1 cellular context compared by ENCODE assay signal in the genomic region with DNA sequence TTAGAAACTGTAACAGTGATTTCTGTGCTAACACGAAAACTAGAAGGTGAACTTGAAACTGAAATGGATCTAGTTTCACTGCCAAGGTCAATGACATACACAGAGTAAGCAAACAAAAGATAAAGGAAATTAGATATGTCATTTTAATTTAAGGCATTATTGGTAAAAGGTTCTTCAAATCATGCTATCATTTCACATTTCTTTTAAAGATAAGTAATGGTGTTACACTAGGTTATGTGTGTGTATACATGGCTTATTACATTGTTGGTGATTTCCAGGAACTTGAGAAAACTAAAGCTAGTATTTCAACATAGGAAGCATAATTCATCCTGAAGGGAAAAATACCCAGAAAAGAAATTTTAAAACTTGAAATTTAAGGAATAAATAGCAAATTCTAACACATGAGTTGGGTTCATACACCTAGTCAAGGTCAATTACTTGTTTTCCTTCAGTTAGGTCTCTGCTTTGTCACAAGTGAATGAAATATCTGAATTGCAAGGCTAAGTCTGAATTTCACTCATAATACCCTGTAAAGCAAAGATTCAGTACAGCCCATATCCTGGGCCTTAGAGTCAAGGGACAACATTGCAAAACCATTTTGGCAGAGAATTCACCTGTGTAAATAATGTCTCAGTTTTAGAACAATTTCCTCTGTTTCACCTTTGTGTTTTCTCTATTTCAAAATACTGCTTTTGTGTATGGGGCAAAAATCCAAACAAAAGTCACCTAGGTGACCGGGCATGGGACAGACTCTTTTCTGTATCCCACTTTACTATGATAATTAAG.
TF ChIP-seq lines count a peak whose summit lies in the region.

No MANE protein-coding gene starts in this region.

TF ChIP-seq in HepG2, 621 proteins besides CTCF, POLR2A, EP300 and RAD21 (continued from another document and continues in another):
- TF ChIP-seq, protein P1, sequence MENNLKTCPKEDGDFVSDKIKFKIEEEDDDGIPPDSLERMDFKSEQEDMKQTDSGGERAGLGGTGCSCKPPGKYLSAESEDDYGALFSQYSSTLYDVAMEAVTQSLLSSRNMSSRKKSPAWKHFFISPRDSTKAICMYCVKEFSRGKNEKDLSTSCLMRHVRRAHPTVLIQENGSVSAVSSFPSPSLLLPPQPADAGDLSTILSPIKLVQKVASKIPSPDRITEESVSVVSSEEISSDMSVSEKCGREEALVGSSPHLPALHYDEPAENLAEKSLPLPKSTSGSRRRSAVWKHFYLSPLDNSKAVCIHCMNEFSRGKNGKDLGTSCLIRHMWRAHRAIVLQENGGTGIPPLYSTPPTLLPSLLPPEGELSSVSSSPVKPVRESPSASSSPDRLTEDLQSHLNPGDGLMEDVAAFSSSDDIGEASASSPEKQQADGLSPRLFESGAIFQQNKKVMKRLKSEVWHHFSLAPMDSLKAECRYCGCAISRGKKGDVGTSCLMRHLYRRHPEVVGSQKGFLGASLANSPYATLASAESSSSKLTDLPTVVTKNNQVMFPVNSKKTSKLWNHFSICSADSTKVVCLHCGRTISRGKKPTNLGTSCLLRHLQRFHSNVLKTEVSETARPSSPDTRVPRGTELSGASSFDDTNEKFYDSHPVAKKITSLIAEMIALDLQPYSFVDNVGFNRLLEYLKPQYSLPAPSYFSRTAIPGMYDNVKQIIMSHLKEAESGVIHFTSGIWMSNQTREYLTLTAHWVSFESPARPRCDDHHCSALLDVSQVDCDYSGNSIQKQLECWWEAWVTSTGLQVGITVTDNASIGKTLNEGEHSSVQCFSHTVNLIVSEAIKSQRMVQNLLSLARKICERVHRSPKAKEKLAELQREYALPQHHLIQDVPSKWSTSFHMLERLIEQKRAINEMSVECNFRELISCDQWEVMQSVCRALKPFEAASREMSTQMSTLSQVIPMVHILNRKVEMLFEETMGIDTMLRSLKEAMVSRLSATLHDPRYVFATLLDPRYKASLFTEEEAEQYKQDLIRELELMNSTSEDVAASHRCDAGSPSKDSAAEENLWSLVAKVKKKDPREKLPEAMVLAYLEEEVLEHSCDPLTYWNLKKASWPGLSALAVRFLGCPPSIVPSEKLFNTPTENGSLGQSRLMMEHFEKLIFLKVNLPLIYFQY (CRISPR knock-in tag; IDR thresholded peaks at IDR 0.05; ENCODE audit: borderline replicate concordance): no peak
- TF ChIP-seq GTF3A (CRISPR knock-in tag; conservative IDR thresholded peaks at IDR 0.05): no peak
- no peak for TF ChIP-seq WIZ (CRISPR knock-in tag; IDR thresholded peaks at IDR 0.05)
- TF ChIP-seq, protein P2, sequence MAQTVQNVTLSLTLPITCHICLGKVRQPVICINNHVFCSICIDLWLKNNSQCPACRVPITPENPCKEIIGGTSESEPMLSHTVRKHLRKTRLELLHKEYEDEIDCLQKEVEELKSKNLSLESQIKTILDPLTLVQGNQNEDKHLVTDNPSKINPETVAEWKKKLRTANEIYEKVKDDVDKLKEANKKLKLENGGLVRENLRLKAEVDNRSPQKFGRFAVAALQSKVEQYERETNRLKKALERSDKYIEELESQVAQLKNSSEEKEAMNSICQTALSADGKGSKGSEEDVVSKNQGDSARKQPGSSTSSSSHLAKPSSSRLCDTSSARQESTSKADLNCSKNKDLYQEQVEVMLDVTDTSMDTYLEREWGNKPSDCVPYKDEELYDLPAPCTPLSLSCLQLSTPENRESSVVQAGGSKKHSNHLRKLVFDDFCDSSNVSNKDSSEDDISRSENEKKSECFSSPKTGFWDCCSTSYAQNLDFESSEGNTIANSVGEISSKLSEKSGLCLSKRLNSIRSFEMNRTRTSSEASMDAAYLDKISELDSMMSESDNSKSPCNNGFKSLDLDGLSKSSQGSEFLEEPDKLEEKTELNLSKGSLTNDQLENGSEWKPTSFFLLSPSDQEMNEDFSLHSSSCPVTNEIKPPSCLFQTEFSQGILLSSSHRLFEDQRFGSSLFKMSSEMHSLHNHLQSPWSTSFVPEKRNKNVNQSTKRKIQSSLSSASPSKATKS (CRISPR knock-in tag; IDR thresholded peaks at IDR 0.05): no peak
- TF ChIP-seq ZNF460 (CRISPR knock-in tag; IDR thresholded peaks at IDR 0.05; ENCODE audit: borderline replicate concordance): no peak
- TF ChIP-seq, protein P3, sequence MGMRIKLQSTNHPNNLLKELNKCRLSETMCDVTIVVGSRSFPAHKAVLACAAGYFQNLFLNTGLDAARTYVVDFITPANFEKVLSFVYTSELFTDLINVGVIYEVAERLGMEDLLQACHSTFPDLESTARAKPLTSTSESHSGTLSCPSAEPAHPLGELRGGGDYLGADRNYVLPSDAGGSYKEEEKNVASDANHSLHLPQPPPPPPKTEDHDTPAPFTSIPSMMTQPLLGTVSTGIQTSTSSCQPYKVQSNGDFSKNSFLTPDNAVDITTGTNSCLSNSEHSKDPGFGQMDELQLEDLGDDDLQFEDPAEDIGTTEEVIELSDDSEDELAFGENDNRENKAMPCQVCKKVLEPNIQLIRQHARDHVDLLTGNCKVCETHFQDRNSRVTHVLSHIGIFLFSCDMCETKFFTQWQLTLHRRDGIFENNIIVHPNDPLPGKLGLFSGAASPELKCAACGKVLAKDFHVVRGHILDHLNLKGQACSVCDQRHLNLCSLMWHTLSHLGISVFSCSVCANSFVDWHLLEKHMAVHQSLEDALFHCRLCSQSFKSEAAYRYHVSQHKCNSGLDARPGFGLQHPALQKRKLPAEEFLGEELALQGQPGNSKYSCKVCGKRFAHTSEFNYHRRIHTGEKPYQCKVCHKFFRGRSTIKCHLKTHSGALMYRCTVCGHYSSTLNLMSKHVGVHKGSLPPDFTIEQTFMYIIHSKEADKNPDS (CRISPR knock-in tag; IDR thresholded peaks at IDR 0.05): no peak
- TF ChIP-seq HDAC6 (IDR thresholded peaks at IDR 0.05; ENCODE audit: low read depth, low read length): no peak
- TF ChIP-seq NR1H2 (CRISPR knock-in tag; IDR thresholded peaks at IDR 0.05; ENCODE audit: borderline replicate concordance, low read depth): no peak
- TF ChIP-seq SIX1 (CRISPR knock-in tag; IDR thresholded peaks at IDR 0.05; ENCODE audit: borderline replicate concordance): peak; percentile 79
- TF ChIP-seq TOE1 (CRISPR knock-in tag; IDR thresholded peaks at IDR 0.05): no peak; the same call in 1 of the 2 replicates
- no peak for TF ChIP-seq ZNF879 (CRISPR knock-in tag; IDR thresholded peaks at IDR 0.05)
- no peak for TF ChIP-seq ZNF24 (IDR thresholded peaks at IDR 0.05)
- TF ChIP-seq, protein P4, sequence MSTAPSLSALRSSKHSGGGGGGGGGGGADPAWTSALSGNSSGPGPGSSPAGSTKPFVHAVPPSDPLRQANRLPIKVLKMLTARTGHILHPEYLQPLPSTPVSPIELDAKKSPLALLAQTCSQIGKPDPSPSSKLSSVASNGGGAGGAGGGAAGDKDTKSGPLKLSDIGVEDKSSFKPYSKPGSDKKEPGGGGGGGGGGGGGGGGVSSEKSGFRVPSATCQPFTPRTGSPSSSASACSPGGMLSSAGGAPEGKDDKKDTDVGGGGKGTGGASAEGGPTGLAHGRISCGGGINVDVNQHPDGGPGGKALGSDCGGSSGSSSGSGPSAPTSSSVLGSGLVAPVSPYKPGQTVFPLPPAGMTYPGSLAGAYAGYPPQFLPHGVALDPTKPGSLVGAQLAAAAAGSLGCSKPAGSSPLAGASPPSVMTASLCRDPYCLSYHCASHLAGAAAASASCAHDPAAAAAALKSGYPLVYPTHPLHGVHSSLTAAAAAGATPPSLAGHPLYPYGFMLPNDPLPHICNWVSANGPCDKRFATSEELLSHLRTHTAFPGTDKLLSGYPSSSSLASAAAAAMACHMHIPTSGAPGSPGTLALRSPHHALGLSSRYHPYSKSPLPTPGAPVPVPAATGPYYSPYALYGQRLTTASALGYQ (CRISPR knock-in tag; IDR thresholded peaks at IDR 0.05): peak; percentile 68
- no peak for TF ChIP-seq ZMYM3 (CRISPR knock-in tag; IDR thresholded peaks at IDR 0.05)
- TF ChIP-seq ZNF841 (CRISPR knock-in tag; IDR thresholded peaks at IDR 0.05; ENCODE audit: borderline replicate concordance): no peak
- no peak for TF ChIP-seq ZNF546 (CRISPR knock-in tag; conservative IDR thresholded peaks at IDR 0.05)
- no peak for TF ChIP-seq HOXA3 (CRISPR knock-in tag; IDR thresholded peaks at IDR 0.05)
- no peak for TF ChIP-seq ZNF790 (CRISPR knock-in tag; IDR thresholded peaks at IDR 0.05; ENCODE audit: borderline replicate concordance)
- no peak for TF ChIP-seq SOX6 (IDR thresholded peaks at IDR 0.05)
- peak; percentile 100 for TF ChIP-seq SOX6 (CRISPR knock-in tag; IDR thresholded peaks at IDR 0.05)
- no peak for TF ChIP-seq GPN1 (CRISPR knock-in tag; IDR thresholded peaks at IDR 0.05; ENCODE audit: borderline replicate concordance)
- TF ChIP-seq SRSF4 (IDR thresholded peaks at IDR 0.05; ENCODE audit: low read depth, low read length, poor library complexity, severe bottlenecking): no peak
- peak; percentile 89 for TF ChIP-seq RCOR2 (CRISPR knock-in tag; IDR thresholded peaks at IDR 0.05)
- TF ChIP-seq, protein P5, sequence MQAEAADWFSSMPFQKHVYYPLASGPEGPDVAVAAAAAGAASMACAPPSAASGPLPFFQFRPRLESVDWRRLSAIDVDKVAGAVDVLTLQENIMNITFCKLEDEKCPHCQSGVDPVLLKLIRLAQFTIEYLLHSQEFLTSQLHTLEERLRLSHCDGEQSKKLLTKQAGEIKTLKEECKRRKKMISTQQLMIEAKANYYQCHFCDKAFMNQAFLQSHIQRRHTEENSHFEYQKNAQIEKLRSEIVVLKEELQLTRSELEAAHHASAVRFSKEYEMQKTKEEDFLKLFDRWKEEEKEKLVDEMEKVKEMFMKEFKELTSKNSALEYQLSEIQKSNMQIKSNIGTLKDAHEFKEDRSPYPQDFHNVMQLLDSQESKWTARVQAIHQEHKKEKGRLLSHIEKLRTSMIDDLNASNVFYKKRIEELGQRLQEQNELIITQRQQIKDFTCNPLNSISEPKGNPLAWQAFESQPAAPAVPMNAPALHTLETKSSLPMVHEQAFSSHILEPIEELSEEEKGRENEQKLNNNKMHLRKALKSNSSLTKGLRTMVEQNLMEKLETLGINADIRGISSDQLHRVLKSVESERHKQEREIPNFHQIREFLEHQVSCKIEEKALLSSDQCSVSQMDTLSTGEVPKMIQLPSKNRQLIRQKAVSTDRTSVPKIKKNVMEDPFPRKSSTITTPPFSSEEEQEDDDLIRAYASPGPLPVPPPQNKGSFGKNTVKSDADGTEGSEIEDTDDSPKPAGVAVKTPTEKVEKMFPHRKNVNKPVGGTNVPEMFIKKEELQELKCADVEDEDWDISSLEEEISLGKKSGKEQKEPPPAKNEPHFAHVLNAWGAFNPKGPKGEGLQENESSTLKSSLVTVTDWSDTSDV (CRISPR knock-in tag; IDR thresholded peaks at IDR 0.05): no peak
- TF ChIP-seq, protein P6, sequence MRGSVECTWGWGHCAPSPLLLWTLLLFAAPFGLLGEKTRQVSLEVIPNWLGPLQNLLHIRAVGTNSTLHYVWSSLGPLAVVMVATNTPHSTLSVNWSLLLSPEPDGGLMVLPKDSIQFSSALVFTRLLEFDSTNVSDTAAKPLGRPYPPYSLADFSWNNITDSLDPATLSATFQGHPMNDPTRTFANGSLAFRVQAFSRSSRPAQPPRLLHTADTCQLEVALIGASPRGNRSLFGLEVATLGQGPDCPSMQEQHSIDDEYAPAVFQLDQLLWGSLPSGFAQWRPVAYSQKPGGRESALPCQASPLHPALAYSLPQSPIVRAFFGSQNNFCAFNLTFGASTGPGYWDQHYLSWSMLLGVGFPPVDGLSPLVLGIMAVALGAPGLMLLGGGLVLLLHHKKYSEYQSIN (CRISPR knock-in tag; IDR thresholded peaks at IDR 0.05; ENCODE audit: borderline replicate concordance): no peak
- TF ChIP-seq MED1 (CRISPR knock-in tag; IDR thresholded peaks at IDR 0.05): no peak
- TF ChIP-seq ZNF543 (CRISPR knock-in tag; IDR thresholded peaks at IDR 0.05): no peak
- TF ChIP-seq, protein P7, sequence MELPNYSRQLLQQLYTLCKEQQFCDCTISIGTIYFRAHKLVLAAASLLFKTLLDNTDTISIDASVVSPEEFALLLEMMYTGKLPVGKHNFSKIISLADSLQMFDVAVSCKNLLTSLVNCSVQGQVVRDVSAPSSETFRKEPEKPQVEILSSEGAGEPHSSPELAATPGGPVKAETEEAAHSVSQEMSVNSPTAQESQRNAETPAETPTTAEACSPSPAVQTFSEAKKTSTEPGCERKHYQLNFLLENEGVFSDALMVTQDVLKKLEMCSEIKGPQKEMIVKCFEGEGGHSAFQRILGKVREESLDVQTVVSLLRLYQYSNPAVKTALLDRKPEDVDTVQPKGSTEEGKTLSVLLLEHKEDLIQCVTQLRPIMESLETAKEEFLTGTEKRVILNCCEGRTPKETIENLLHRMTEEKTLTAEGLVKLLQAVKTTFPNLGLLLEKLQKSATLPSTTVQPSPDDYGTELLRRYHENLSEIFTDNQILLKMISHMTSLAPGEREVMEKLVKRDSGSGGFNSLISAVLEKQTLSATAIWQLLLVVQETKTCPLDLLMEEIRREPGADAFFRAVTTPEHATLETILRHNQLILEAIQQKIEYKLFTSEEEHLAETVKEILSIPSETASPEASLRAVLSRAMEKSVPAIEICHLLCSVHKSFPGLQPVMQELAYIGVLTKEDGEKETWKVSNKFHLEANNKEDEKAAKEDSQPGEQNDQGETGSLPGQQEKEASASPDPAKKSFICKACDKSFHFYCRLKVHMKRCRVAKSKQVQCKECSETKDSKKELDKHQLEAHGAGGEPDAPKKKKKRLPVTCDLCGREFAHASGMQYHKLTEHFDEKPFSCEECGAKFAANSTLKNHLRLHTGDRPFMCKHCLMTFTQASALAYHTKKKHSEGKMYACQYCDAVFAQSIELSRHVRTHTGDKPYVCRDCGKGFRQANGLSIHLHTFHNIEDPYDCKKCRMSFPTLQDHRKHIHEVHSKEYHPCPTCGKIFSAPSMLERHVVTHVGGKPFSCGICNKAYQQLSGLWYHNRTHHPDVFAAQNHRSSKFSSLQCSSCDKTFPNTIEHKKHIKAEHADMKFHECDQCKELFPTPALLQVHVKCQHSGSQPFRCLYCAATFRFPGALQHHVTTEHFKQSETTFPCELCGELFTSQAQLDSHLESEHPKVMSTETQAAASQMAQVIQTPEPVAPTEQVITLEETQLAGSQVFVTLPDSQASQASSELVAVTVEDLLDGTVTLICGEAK (IDR thresholded peaks at IDR 0.05): no peak
- TF ChIP-seq, protein P7 (CRISPR knock-in tag; IDR thresholded peaks at IDR 0.05): no peak
- no peak for TF ChIP-seq ZKSCAN1 (IDR thresholded peaks at IDR 0.05; ENCODE audit: low read length)
- TF ChIP-seq HDAC2 (CRISPR knock-in tag; IDR thresholded peaks at IDR 0.05): peak; percentile 59
